10 cellular contexts compared by ENCODE assay signal in genomic region chr5:175746851-175747250, GRCh38.
A peak's percentile ranks its signal among the peaks of the same experiment; 100 is the strongest.
DNase-seq lines count a peak whose midpoint lies in the region; ATAC-seq, FAIRE-seq and TF ChIP-seq lines count a peak whose summit lies in the region.
"Had no signal": no experiment of that assay in that cellular context is flagged by ENCODE, and none has a peak within 500 bp of the region (broad histone marks: within the 10 kb centered on the region; RNA-seq: fewer than 3 reads in every experiment).

No MANE protein-coding gene starts in this region.

- H3K27me3 ChIP-seq in IMR-90 (ENCODE audit: control insufficient read depth, insufficient read depth, low read length) (no peaks in the 10 kb centered on the region), GM12878 (replicated peaks in 1 of 2; ENCODE audit: control insufficient read depth in 2 of 2, insufficient read depth in 2 of 2, low read length in 1 of 2) (no peaks in the 10 kb centered on the region; a peak in 2 of 4 replicates)
- H3K27me3 ChIP-seq: Peyer's patch had no signal

- TF ChIP-seq POLR2A in IMR-90 (IDR thresholded peaks at IDR 0.05; ENCODE audit: low read depth, low read length) (no peak), GM12878 (IDR thresholded peaks at IDR 0.05; ENCODE audit: low read depth, low read length) (no peak)

- FAIRE-seq in GM12878 (lab: Jason Lieb, UNC): no peak

- H3K4ac ChIP-seq in IMR-90 (ENCODE audit: low read depth, low read length): no peak overlapping the region

- SMC1A ChIA-PET in GM12878 (lab: Charles Lee; ENCODE audit: uncharacterized antibody, unreplicated experiment): no interaction called here

- no peak overlapping the region for H2BK120ac ChIP-seq in IMR-90 (ENCODE audit: low read depth, low read length)

- no peak overlapping the region for H3K27ac ChIP-seq in IMR-90 (ENCODE audit: insufficient read depth, low read length)
- H3K27ac ChIP-seq in GM12878 (ENCODE audit: control insufficient read depth, insufficient read depth): no peak overlapping the region
- H3K27ac ChIP-seq: Peyer's patch had no signal

- no peak overlapping the region for H3K14ac ChIP-seq in IMR-90 (replicated peaks; ENCODE audit: low read depth, low read length)

- ATAC-seq in IMR-90 (ENCODE audit: low read depth) (no peak), GM12878 (no peak), left lobe of liver (peak; percentile 41), HG02938 (IDR thresholded peaks at IDR 0.05; ENCODE audit: unreplicated experiment) (no peak), GM19463 (IDR thresholded peaks at IDR 0.05; ENCODE audit: unreplicated experiment) (no peak), GM21447 (IDR thresholded peaks at IDR 0.05; ENCODE audit: unreplicated experiment) (no peak)

- no peak overlapping the region for H4K5ac ChIP-seq in IMR-90 (ENCODE audit: low read depth, low read length)

- H3K9me3 ChIP-seq in IMR-90 (ENCODE audit: control insufficient read depth, insufficient read depth, low read length) (no peaks in the 10 kb centered on the region), GM12878 (replicated peaks; ENCODE audit: control insufficient read depth, insufficient read depth, low read length) (no peaks in the 10 kb centered on the region)
- H3K9me3 ChIP-seq: Peyer's patch had no signal

- H3K79me2 ChIP-seq in GM12878 (ENCODE audit: control insufficient read depth, insufficient read depth, low read length): no peaks in the 10 kb centered on the region

- H3K9me1 ChIP-seq in IMR-90 (ENCODE audit: insufficient read depth, low read length): no peaks in the 10 kb centered on the region

- no peak overlapping the region for H2AK9ac ChIP-seq in IMR-90 (replicated peaks; ENCODE audit: low read depth, low read length, poor library complexity)

- H3K23ac ChIP-seq in IMR-90 (ENCODE audit: low read depth, low read length): no peak overlapping the region

- RAD21 ChIA-PET in GM12878 (lab: Charles Lee; ENCODE audit: unreplicated experiment): no interaction called here

- dilution Hi-C loops in IMR-90 (cut with HindIII; ENCODE audit: low sequenced_read_pairs, unreplicated experiment): no loop called here

- intact Hi-C loops in IMR-90 (cut with micrococcal nuclease): no loop called here
- intact Hi-C loops in GM12878 (cut with micrococcal nuclease; ENCODE audit: unreplicated experiment): no loop called here

- CTCF ChIA-PET in IMR-90 (lab: Yijun Ruan, JAX): interaction anchor here (0.6 to 1.1 kb wide), 2 partner anchors 9 to 174 kb away, joined by 3 to 4 read pairs; no protein-coding TSS in a partner anchor
- CTCF ChIA-PET in GM12878 (lab: Yijun Ruan, JAX): no interaction called here

- H2BK20ac ChIP-seq in IMR-90 (ENCODE audit: low read depth, low read length): no peak overlapping the region

- H2BK15ac ChIP-seq in IMR-90 (ENCODE audit: low read depth, low read length): no peak overlapping the region

- H2AFZ ChIP-seq in IMR-90 (replicated peaks; ENCODE audit: low read length, poor library complexity): no peak overlapping the region
- no peak overlapping the region for H2AFZ ChIP-seq in GM12878 (ENCODE audit: control insufficient read depth, low read depth, low read length)

- TF ChIP-seq CTCF in IMR-90 (conservative IDR thresholded peaks at IDR 0.05; ENCODE audit: low read depth, low read length) (no peak), GM12878 (IDR thresholded peaks at IDR 0.05 in 2 of 3, conservative IDR thresholded peaks at IDR 0.05 in 1 of 3; ENCODE audit: control insufficient read depth in 2 of 3, extremely low read depth in 1 of 3, insufficient read depth in 1 of 3, low read depth in 3 of 3, low read length in 3 of 3) (no peak)

- H3K79me1 ChIP-seq in IMR-90 (ENCODE audit: low read depth in 1 of 2, low read length in 2 of 2): no peaks in the 10 kb centered on the region

- H3K36me3 ChIP-seq in IMR-90 (ENCODE audit: control insufficient read depth, insufficient read depth, low read length) (no peaks in the 10 kb centered on the region), GM12878 (ENCODE audit: control insufficient read depth in 2 of 2, insufficient read depth in 2 of 2, low read length in 1 of 2) (no peaks in the 10 kb centered on the region)
- H3K36me3 ChIP-seq: Peyer's patch had no signal

- H3K4me3 ChIP-seq in IMR-90 (ENCODE audit: insufficient read depth, low read depth, low read length) (no peak overlapping the region), GM12878 (no peak overlapping the region)
- H3K4me3 ChIP-seq: Peyer's patch had no signal

- no CpG with 5 or more reads among the region's 2 CpGs for WGBS in IMR-90 (ENCODE audit: extremely low coverage in 2 of 2, insufficient read length in 1 of 2), 2 experiments
- 20% methylated on average over 2 of the region's 2 CpGs for WGBS in GM12878 (ENCODE audit: insufficient coverage, insufficient replicate concordance, low lambda C conversion rate, missing lambda C conversion rate)

- H4K20me1 ChIP-seq in IMR-90 (ENCODE audit: insufficient read depth, low read length) (no peaks in the 10 kb centered on the region), GM12878 (ENCODE audit: control insufficient read depth, insufficient read depth) (no peaks in the 10 kb centered on the region)

- H3K9ac ChIP-seq in IMR-90 (ENCODE audit: low read depth, low read length): no peak overlapping the region
- H3K9ac ChIP-seq in GM12878 (ENCODE audit: control insufficient read depth, insufficient read depth, low read length): no peak overlapping the region

- in situ Hi-C loops in IMR-90 (cut with MboI; ENCODE audit: low sequenced_read_pairs): loop anchor here (25.0 kb wide), 2 partner anchors 590 to 815 kb away; no protein-coding TSS in a partner anchor
- in situ Hi-C loops in GM12878 (cut with MboI): loop anchor here (25.0 kb wide), 1 partner anchor 840 kb away; no protein-coding TSS in a partner anchor

- POLR2A ChIA-PET in IMR-90 (lab: Charles Lee; ENCODE audit: unreplicated experiment): no interaction called here
- POLR2A ChIA-PET in GM12878 (lab: Charles Lee): no interaction called here

- no peak for TF ChIP-seq EP300 in GM12878 (IDR thresholded peaks at IDR 0.05; ENCODE audit: borderline replicate concordance in 1 of 2, control insufficient read depth in 1 of 2, low read depth in 2 of 2, low read length in 2 of 2)

- DNase-seq in DMS153 treated with DMSO at 0.1 percent for 48 hours (lab: John Stamatoyannopoulos, UW; ENCODE audit: unreplicated experiment): peak; percentile 24
- DNase-seq in IMR-90: peak; percentile 15
- no peak for DNase-seq in GM12878 (ENCODE audit: low read depth, low spot score)
- DNase-seq in left lobe of liver (ENCODE audit: low spot score): peak; percentile 15
- no peak for DNase-seq in NOMO-1 (lab: John Stamatoyannopoulos, UW; ENCODE audit: unreplicated experiment in 2 of 2)
- DNase-seq: kidney glomerular epithelial cell, Peyer's patch had no signal

- H4K91ac ChIP-seq in IMR-90 (ENCODE audit: insufficient read depth, low read depth, low read length): no peak overlapping the region

- H2BK5ac ChIP-seq in IMR-90 (ENCODE audit: low read depth, low read length, poor library complexity, severe bottlenecking): no peak overlapping the region

- TF ChIP-seq RAD21 in IMR-90 (IDR thresholded peaks at IDR 0.05; ENCODE audit: low read length) (no peak), GM12878 (IDR thresholded peaks at IDR 0.05; ENCODE audit: insufficient read depth, low read depth, low read length) (no peak)

- no peak overlapping the region for H4K8ac ChIP-seq in IMR-90 (ENCODE audit: low read depth in 2 of 2, low read length in 2 of 2)

- H3K4me2 ChIP-seq in IMR-90 (ENCODE audit: low read depth, low read length): no peak overlapping the region
- H3K4me2 ChIP-seq in GM12878 (ENCODE audit: control insufficient read depth, insufficient read depth): no peak overlapping the region

- H3K18ac ChIP-seq in IMR-90 (ENCODE audit: low read depth, low read length): no peak overlapping the region

- H3K56ac ChIP-seq in IMR-90 (ENCODE audit: extremely low read depth, insufficient read depth, low read length): no peak overlapping the region

- H2AK5ac ChIP-seq in IMR-90 (ENCODE audit: low read depth, low read length): no peak overlapping the region

- H3K4me1 ChIP-seq in IMR-90 (ENCODE audit: control insufficient read depth, insufficient read depth, low read length) (no peaks in the 10 kb centered on the region), GM12878 (ENCODE audit: control insufficient read depth, insufficient read depth, low read length) (no peaks in the 10 kb centered on the region)
- H3K4me1 ChIP-seq: Peyer's patch had no signal

- BruUV-seq in IMR-90 (replicated peaks; lab: Mats Ljungman, UMichigan) (no TSS peak), GM12878 (replicated peaks; lab: Mats Ljungman, UMichigan) (no TSS peak)

TF ChIP-seq in IMR-90, 13 proteins besides CTCF, POLR2A, EP300 and RAD21:
- TF ChIP-seq, protein P1, sequence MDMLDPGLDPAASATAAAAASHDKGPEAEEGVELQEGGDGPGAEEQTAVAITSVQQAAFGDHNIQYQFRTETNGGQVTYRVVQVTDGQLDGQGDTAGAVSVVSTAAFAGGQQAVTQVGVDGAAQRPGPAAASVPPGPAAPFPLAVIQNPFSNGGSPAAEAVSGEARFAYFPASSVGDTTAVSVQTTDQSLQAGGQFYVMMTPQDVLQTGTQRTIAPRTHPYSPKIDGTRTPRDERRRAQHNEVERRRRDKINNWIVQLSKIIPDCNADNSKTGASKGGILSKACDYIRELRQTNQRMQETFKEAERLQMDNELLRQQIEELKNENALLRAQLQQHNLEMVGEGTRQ (IDR thresholded peaks at IDR 0.05; ENCODE audit: low read depth, low read length): peak; percentile 85
- TF ChIP-seq FOS (IDR thresholded peaks at IDR 0.05; ENCODE audit: low read depth, low read length) (no peak), MXI1 (IDR thresholded peaks at IDR 0.05; ENCODE audit: borderline replicate concordance, low read depth, low read length) (no peak)

TF ChIP-seq in GM12878, 131 proteins besides CTCF, POLR2A, EP300 and RAD21:
- TF ChIP-seq, protein P2, sequence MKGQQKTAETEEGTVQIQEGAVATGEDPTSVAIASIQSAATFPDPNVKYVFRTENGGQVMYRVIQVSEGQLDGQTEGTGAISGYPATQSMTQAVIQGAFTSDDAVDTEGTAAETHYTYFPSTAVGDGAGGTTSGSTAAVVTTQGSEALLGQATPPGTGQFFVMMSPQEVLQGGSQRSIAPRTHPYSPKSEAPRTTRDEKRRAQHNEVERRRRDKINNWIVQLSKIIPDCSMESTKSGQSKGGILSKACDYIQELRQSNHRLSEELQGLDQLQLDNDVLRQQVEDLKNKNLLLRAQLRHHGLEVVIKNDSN (IDR thresholded peaks at IDR 0.05; ENCODE audit: borderline replicate concordance, extremely low read length, insufficient read depth, low read depth, low read length): peak; percentile 22
- TF ChIP-seq SIX5 (IDR thresholded peaks at IDR 0.05; ENCODE audit: low read depth, low read length, severe bottlenecking) (peak; percentile 45), SMARCA5 (IDR thresholded peaks at IDR 0.05) (no peak)

Comparison
In these comparisons a context has a peak if more than half of its experiments do, and no peak if none do; other contexts are left out.
1. DNase-seq: peak in DMS153 treated with DMSO at 0.1 percent for 48 hours (single experiment), IMR-90 (single experiment) and left lobe of liver (single experiment); none in GM12878 (single experiment) and NOMO-1 (0 of 2).